Comparison of ENCODE assay signal across 8 cellular contexts in the genomic region with DNA sequence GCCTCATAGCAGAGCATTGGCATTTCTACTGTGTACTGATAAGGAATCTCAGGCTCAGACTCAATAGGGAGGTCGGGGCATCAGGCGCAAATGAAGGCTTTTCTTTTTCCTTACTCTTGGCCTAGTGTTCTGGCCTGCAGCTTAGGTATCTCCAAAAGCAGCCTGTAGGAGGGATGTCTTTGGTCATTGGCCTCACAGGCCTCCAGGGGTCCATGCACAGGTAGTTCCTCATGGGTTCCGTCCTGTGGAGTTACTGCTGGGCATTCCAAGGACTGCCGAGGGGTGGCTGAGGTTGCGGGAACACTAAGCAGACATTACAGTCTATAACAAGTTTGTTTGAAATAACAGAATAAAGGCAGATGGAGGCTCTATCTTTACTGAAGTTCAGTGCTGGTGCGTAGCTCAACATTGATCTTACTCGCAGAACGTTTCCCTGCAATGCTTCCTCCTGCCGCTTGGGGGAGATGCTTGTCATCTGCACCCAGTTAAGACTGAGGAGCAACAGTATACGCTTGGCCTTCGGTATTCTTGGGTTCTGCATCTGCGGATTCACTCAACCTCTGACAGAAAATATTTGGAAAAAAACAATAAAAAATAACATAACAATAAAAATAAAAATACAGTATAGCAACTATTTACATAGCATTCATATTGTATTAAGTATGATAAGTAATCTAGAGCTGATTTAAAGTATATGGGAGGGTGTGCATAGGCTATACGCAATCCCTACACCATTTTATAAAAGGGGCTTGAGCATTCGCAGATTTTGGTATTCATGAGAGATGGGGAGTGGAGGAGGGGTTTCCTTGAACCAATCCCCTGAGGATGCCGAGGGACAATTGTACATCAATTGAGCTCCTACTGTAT. TPM values are rescaled to one million over a fixed set of nuclear protein-coding genes. Genes with fewer than 3 reads are reported as not detected.
A peak's percentile ranks its signal among the peaks of the same experiment; 100 is the strongest.
DNase-seq lines count a peak whose midpoint lies in the region; ATAC-seq, FAIRE-seq and TF ChIP-seq lines count a peak whose summit lies in the region.

No MANE protein-coding gene starts in this region.

- no peaks in the 10 kb centered on the region for H3K4me1 Mint-ChIP-seq in activated CD4-positive, alpha-beta memory T cell treated with anti-CD3 and anti-CD28 coated beads, Interleukin-2, amount 10 ng/mL, durations not matched to agents 7 days and 5 days

- no peaks in the 10 kb centered on the region for H3K36me3 Mint-ChIP-seq in activated CD4-positive, alpha-beta memory T cell treated with anti-CD3 and anti-CD28 coated beads, Interleukin-2, amount 10 ng/mL, durations not matched to agents 7 days and 5 days (ENCODE audit: low read depth)

- peaks cover 0 to 40% (median 20%) of the 10 kb centered on the region in 6 donors for H3K4me1 ChIP-seq in spleen
- no peaks in the 10 kb centered on the region for H3K4me1 ChIP-seq in tibial artery

- no peaks in the 10 kb centered on the region for H3K9me3 ChIP-seq in spleen
- H3K9me3 ChIP-seq in tibial artery = no peaks in the 10 kb centered on the region

- no peak for TF ChIP-seq POLR2A in spleen (IDR thresholded peaks at IDR 0.05)

- ATAC-seq in GM21723 (IDR thresholded peaks at IDR 0.05; ENCODE audit: unreplicated experiment) (peak; percentile 36), GM21367 (IDR thresholded peaks at IDR 0.05; ENCODE audit: unreplicated experiment) (no peak)

- WGBS in spleen, 5 donors = 60 to 69% (median 66%) methylated on average over 15 of the region's 15 CpGs

- TF ChIP-seq CTCF in D721Med (IDR thresholded peaks at IDR 0.05; ENCODE audit: insufficient read depth, missing control alignments) = peak; percentile 51
- peak; percentile 23 to 85 (median 72) for TF ChIP-seq CTCF in spleen (IDR thresholded peaks at IDR 0.05 in 8 of 11, conservative IDR thresholded peaks at IDR 0.05 in 3 of 11)
- TF ChIP-seq CTCF in tibial artery (IDR thresholded peaks at IDR 0.05) = peak in 1 of 2 experiments; percentile 38

- no peaks in the 10 kb centered on the region for H3K36me3 ChIP-seq in spleen
- H3K36me3 ChIP-seq in tibial artery = no peaks in the 10 kb centered on the region

- no peaks in the 10 kb centered on the region for H3K27me3 ChIP-seq in spleen (replicated peaks in 1 of 7)
- H3K27me3 ChIP-seq in tibial artery = no peaks in the 10 kb centered on the region

- H3K27me3 Mint-ChIP-seq in activated CD4-positive, alpha-beta memory T cell treated with anti-CD3 and anti-CD28 coated beads, Interleukin-2, amount 10 ng/mL, durations not matched to agents 7 days and 5 days = no peaks in the 10 kb centered on the region

- CTCF ChIA-PET in activated CD4-positive, alpha-beta memory T cell treated with anti-CD3 and anti-CD28 coated beads, Interleukin-2, amount 10 ng/mL, durations not matched to agents 7 days and 5 days (lab: Charles Lee) = interaction anchor here (0.6 to 1.7 kb wide), 15 partner anchors 11 to 480 kb away, joined by 3 to 11 read pairs (median 4); a partner anchor contains a TSS

- no peak overlapping the region for H3K4me3 Mint-ChIP-seq in activated CD4-positive, alpha-beta memory T cell treated with anti-CD3 and anti-CD28 coated beads, Interleukin-2, amount 10 ng/mL, durations not matched to agents 7 days and 5 days

- POLR2A ChIA-PET in activated CD4-positive, alpha-beta memory T cell treated with anti-CD3 and anti-CD28 coated beads, Interleukin-2, amount 10 ng/mL, durations not matched to agents 7 days and 5 days (lab: Charles Lee) = no interaction called here

- H3K4me3 ChIP-seq in spleen (no peak overlapping the region), tibial artery (no peak overlapping the region)

- no peak for DNase-seq in D721Med (ENCODE audit: insufficient read length, low spot score)
- DNase-seq in NCI-H146 treated with DMSO at 0.1 percent for 48 hours (lab: John Stamatoyannopoulos, UW; ENCODE audit: unreplicated experiment) = peak; percentile 17
- DNase-seq in activated CD4-positive, alpha-beta memory T cell treated with anti-CD3 and anti-CD28 coated beads, Interleukin-2, amount 10 ng/mL, durations not matched to agents 7 days and 5 days = peak; percentile 38
- peak; percentile 24 for DNase-seq in glomerular visceral epithelial cell (ENCODE audit: extremely low spot score)
- DNase-seq in spleen = no peak
- DNase-seq in tibial artery = no peak

- no peaks in the 10 kb centered on the region for H3K9me3 Mint-ChIP-seq in activated CD4-positive, alpha-beta memory T cell treated with anti-CD3 and anti-CD28 coated beads, Interleukin-2, amount 10 ng/mL, durations not matched to agents 7 days and 5 days

- H3K27ac Mint-ChIP-seq in activated CD4-positive, alpha-beta memory T cell treated with anti-CD3 and anti-CD28 coated beads, Interleukin-2, amount 10 ng/mL, durations not matched to agents 7 days and 5 days = no peak overlapping the region

- no peak for FAIRE-seq in D721Med (lab: Jason Lieb, UNC)

- H3K27ac ChIP-seq in spleen (peak overlapping the region in 2 of 8 donors; percentile 62 to 76), tibial artery (no peak overlapping the region)

- intact Hi-C loops in spleen (cut with DNase I; ENCODE audit: low total_unique reads) = no loop called here
- intact Hi-C loops in tibial artery (cut with DNase I; ENCODE audit: low total_unique reads) = no loop called here

RNA-seq across cellular contexts. Expression of a gene that starts 58.9 kb away (rescaled TPM):
- under 1 TPM; 0.13 to 0.15 TPM for total RNA-seq in activated CD4-positive, alpha-beta memory T cell treated with anti-CD3 and anti-CD28 coated beads, Interleukin-2, amount 10 ng/mL, durations not matched to agents 7 days and 5 days
- under 1 TPM in 5 of 7 donors, not detected in 2; 0.11 to 0.46 (median 0.21) TPM for total RNA-seq in spleen
- polyA plus RNA-seq in spleen = under 1 TPM; 0.08 to 0.11 (median 0.10) TPM

Comparison
In these comparisons a context has a peak if more than half of its experiments do, and no peak if none do; other contexts are left out.
1. DNase-seq: peak in NCI-H146 treated with DMSO at 0.1 percent for 48 hours (single experiment), activated CD4-positive, alpha-beta memory T cell treated with anti-CD3 and anti-CD28 coated beads, Interleukin-2, amount 10 ng/mL, durations not matched to agents 7 days and 5 days (single experiment) and glomerular visceral epithelial cell (single experiment); none in D721Med (single experiment), spleen (single experiment) and tibial artery (0 of 2).